In the genomic region with DNA sequence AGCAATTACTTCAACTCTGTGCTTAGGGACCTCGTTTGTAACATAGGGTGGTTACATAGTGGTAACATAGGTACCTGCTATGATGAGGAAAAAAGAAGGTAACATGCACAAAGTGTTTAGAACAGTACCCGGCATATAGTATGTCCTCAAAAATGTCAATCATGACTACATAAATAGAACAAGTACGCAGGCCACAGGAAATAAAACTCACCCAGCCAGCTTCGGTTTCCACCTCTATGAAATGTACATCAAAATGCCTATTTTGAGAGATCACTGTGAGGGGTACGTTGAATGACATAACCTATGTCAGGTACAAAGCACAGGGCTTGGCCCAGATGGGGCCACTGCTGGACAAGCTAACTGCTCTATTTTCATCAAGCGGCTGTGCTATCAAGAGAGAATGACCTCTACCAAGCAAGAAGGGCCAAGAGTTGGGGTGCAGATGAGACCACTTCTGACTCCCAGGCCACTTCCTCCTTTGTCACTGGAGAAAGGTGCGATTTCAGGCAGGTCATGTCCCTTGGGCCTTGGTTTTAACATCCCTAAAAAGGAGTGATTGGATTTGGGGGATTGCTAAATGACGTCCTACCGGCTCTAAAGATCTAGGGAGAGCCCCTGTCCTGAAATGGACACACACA, we compare ENCODE assay signal across 14 cellular contexts. TPM values are rescaled to one million over a fixed set of nuclear protein-coding genes. Genes with fewer than 3 reads are reported as not detected.
DNase-seq lines count a peak whose midpoint lies in the region; ATAC-seq and TF ChIP-seq lines count a peak whose summit lies in the region.
"Had no signal": no experiment of that assay in that cellular context is flagged by ENCODE, and none has a peak within 500 bp of the region (broad histone marks: within the 10 kb centered on the region; RNA-seq: fewer than 3 reads in every experiment).

No MANE protein-coding gene starts in this region.

- no peaks in the 10 kb centered on the region for H3K79me2 ChIP-seq in PC-9 (ENCODE audit: low read depth)

- H3K4me1 ChIP-seq in PC-9 (replicated peaks; ENCODE audit: insufficient read depth), result peaks cover 22% of the 10 kb centered on the region
- H3K4me1 ChIP-seq: BE2C, Peyer's patch had no signal

- no peaks in the 10 kb centered on the region for H3K9me3 ChIP-seq in PC-9 (ENCODE audit: insufficient read depth, low read depth)
- H3K9me3 ChIP-seq: BE2C, Peyer's patch had no signal

- DNase-seq in PC-9 (no peak), H4 (ENCODE audit: low spot score) (no peak), NCI-H748 (lab: John Stamatoyannopoulos, UW; ENCODE audit: unreplicated experiment) (no peak), COLO829 (ENCODE audit: low spot score) (no peak), T1000 (lab: John Stamatoyannopoulos, UW) (no peak)
- DNase-seq: activated T-cell treated with anti-CD3 and anti-CD28 coated beads, Interleukin-2, amount 50 U/mL, for 1 hour; BE2C; naive thymus-derived CD4-positive, alpha-beta T cell; NCI-H1694 treated with DMSO at 0.1 percent for 48 hours; Peyer's patch; stimulated activated CD4-positive, alpha-beta T cell treated with anti-CD3 and anti-CD28 coated beads, Interleukin-12 subunit alpha, Interleukin-12 subunit beta, amount 100 ng/mL, for 4 hours had no signal

- no peaks in the 10 kb centered on the region for H3K36me3 ChIP-seq in PC-9 (ENCODE audit: low read depth)
- H3K36me3 ChIP-seq: BE2C, Peyer's patch had no signal

- no peaks in the 10 kb centered on the region for H3K9me2 ChIP-seq in PC-9 (ENCODE audit: insufficient read depth)

- H3K4me3 ChIP-seq in GM08714 (ENCODE audit: low read length), result peak overlapping the region; percentile 11; the same call in 1 of the 2 replicates
- no peak overlapping the region for H3K4me3 ChIP-seq in PC-9
- H3K4me3 ChIP-seq: Peyer's patch had no signal

- H3K27ac ChIP-seq in PC-9, result 0 out of 2 replicates have a peak overlapping the region, but pooled peaks have one; percentile 59

- ATAC-seq in GM19395 (IDR thresholded peaks at IDR 0.05; ENCODE audit: unreplicated experiment) (peak; percentile 44), HG02981 (IDR thresholded peaks at IDR 0.05; ENCODE audit: unreplicated experiment) (peak; percentile 44)
- ATAC-seq: naive thymus-derived CD4-positive, alpha-beta T cell had no signal

- no peaks in the 10 kb centered on the region for H4K20me1 ChIP-seq in PC-9 (ENCODE audit: insufficient read depth)

- intact Hi-C loops in PC-9 (cut with micrococcal nuclease; ENCODE audit: unreplicated experiment), result no loop called here

- CTCF ChIA-PET in PC-9 (lab: Charles Lee), result interaction anchor here (1.0 kb wide), 1 partner anchor 103 kb away, joined by 4 read pairs; no protein-coding TSS in a partner anchor

- no peak overlapping the region for H2AFZ ChIP-seq in PC-9

- POLR2A ChIA-PET in PC-9 (lab: Charles Lee; ENCODE audit: unreplicated experiment), result no interaction called here

- TSS peak; percentile 28 for BruUV-seq in PC-9 (replicated peaks; lab: Mats Ljungman, UMichigan)

- peak overlapping the region; percentile 47; the same call in 1 of the 2 replicates for H3K4me2 ChIP-seq in PC-9

- H3K27me3 ChIP-seq in PC-9 (ENCODE audit: insufficient read depth, low read depth), result no peaks in the 10 kb centered on the region
- H3K27me3 ChIP-seq: BE2C, Peyer's patch had no signal

- peaks cover 12% of the 10 kb centered on the region; the same call in 1 of the 2 replicates for H3F3A ChIP-seq in PC-9 (ENCODE audit: insufficient read depth, low read depth)

- TF ChIP-seq CTCF in PC-9 (conservative IDR thresholded peaks at IDR 0.05), result no peak

RNA-seq across cellular contexts. Expression of a gene that starts 45.4 kb away (rescaled TPM):
- total RNA-seq in PC-9 (2021), result 66.2 and 101 TPM in 2 replicates
- total RNA-seq in H4 (2014; rRNA removed; shearing (Covaris generic)), result 31.3 and 47.7 TPM in 2 replicates
